15 cellular contexts compared by ENCODE assay signal in genomic region chr6:133632906-133633305, GRCh38.
DNase-seq lines count a peak whose midpoint lies in the region; ATAC-seq and TF ChIP-seq lines count a peak whose summit lies in the region.
"Had no signal": no experiment of that assay in that cellular context is flagged by ENCODE, and none has a peak within 500 bp of the region (broad histone marks: within the 10 kb centered on the region; RNA-seq: fewer than 3 reads in every experiment).

No MANE protein-coding gene starts in this region.

- TF ChIP-seq CTCF in upper lobe of right lung (IDR thresholded peaks at IDR 0.05), result no peak

- H3K9me3 ChIP-seq in GM23248 (ENCODE audit: low read depth) (no peaks in the 10 kb centered on the region), upper lobe of right lung (no peaks in the 10 kb centered on the region)
- H3K9me3 ChIP-seq: BLaER1 treated with 17β-estradiol and CSF1 and Interleukin-3, amounts not matched to agents 10 nM and 100 nM had no signal

- peaks cover 32% of the 10 kb centered on the region for H3K4me1 ChIP-seq in GM23248 (ENCODE audit: insufficient read depth)
- no peaks in the 10 kb centered on the region for H3K4me1 ChIP-seq in upper lobe of right lung

- 85 to 94% methylated on average over 2 of the region's 2 CpGs for WGBS in GM23248 (ENCODE audit: low coverage in 1 of 2, low lambda C conversion rate in 2 of 2, missing lambda C conversion rate in 2 of 2), 2 experiments

- no peaks in the 10 kb centered on the region for H3K9me2 ChIP-seq in GM23248 (ENCODE audit: insufficient read depth)

- no peak overlapping the region for H3K9ac ChIP-seq in GM23248
- H3K9ac ChIP-seq: BLaER1 treated with 17β-estradiol and CSF1 and Interleukin-3, amounts not matched to agents 10 nM and 100 nM had no signal

- H3K27ac ChIP-seq in GM23248 (peak overlapping the region; percentile 53), upper lobe of right lung (no peak overlapping the region)
- H3K27ac ChIP-seq: BLaER1 treated with 17β-estradiol and CSF1 and Interleukin-3, amounts not matched to agents 10 nM and 100 nM had no signal

- no peaks in the 10 kb centered on the region for H3K79me2 ChIP-seq in GM23248 (ENCODE audit: insufficient read depth)

- peak overlapping the region; percentile 51; the same call in 1 of the 2 replicates for H2AFZ ChIP-seq in GM23248

- H3K36me3 ChIP-seq in GM23248 (ENCODE audit: low read depth) (no peaks in the 10 kb centered on the region), upper lobe of right lung (no peaks in the 10 kb centered on the region)
- H3K36me3 ChIP-seq: BLaER1 treated with 17β-estradiol and CSF1 and Interleukin-3, amounts not matched to agents 10 nM and 100 nM had no signal

- DNase-seq in DMS53 (lab: John Stamatoyannopoulos, UW) (peak; percentile 11), DMS53 treated with DMSO at 0.1 percent for 48 hours (lab: John Stamatoyannopoulos, UW; ENCODE audit: unreplicated experiment) (no peak), GM23248 (no peak), NCI-H524 treated with DMSO at 0.1 percent for 48 hours (lab: John Stamatoyannopoulos, UW) (peak; percentile 29), islet precursor cell (peak; percentile 63), epidermal melanocyte (ENCODE audit: insufficient read length, low spot score) (no peak), upper lobe of right lung (no peak)
- DNase-seq in stimulated activated CD4-positive, alpha-beta T cell treated with anti-CD3 and anti-CD28 coated beads, Interleukin-15, amount 100 ng/mL, for 24 hours, result no peak
- DNase-seq: 8988T; ACHN; CD4-positive, CD25-positive, alpha-beta regulatory T cell; DND-41; GDM1; H7 had no signal

- no peak overlapping the region for H3K4me3 ChIP-seq in GM23248
- no peak overlapping the region for H3K4me3 ChIP-seq in upper lobe of right lung
- H3K4me3 ChIP-seq: BLaER1 treated with 17β-estradiol and CSF1 and Interleukin-3, amounts not matched to agents 10 nM and 100 nM had no signal

- in situ Hi-C loops in GM23248 (cut with MboI), result no loop called here

- ATAC-seq in upper lobe of right lung, result no peak

- H3F3A ChIP-seq in GM23248 (ENCODE audit: insufficient read depth), result peaks cover 28% of the 10 kb centered on the region

- intact Hi-C loops in upper lobe of right lung (cut with DNase I), result no loop called here

- H4K20me1 ChIP-seq in GM23248 (ENCODE audit: insufficient read depth), result no peaks in the 10 kb centered on the region
- H4K20me1 ChIP-seq: BLaER1 treated with 17β-estradiol and CSF1 and Interleukin-3, amounts not matched to agents 10 nM and 100 nM had no signal

- no peak overlapping the region for H3K4me2 ChIP-seq in GM23248 (ENCODE audit: unreplicated experiment)

- H3K27me3 ChIP-seq in GM23248 (replicated peaks; ENCODE audit: insufficient read depth) (no peaks in the 10 kb centered on the region), upper lobe of right lung (no peaks in the 10 kb centered on the region)
- H3K27me3 ChIP-seq: BLaER1 treated with 17β-estradiol and CSF1 and Interleukin-3, amounts not matched to agents 10 nM and 100 nM had no signal

Comparison
In these comparisons a context has a peak if more than half of its experiments do, and no peak if none do; other contexts are left out.
1. DNase-seq: peak in DMS53 (single experiment), NCI-H524 treated with DMSO at 0.1 percent for 48 hours (single experiment) and islet precursor cell (single experiment); none in DMS53 treated with DMSO at 0.1 percent for 48 hours (single experiment), GM23248 (single experiment), stimulated activated CD4-positive, alpha-beta T cell treated with anti-CD3 and anti-CD28 coated beads, Interleukin-15, amount 100 ng/mL, for 24 hours (single experiment), epidermal melanocyte (single experiment) and upper lobe of right lung (single experiment).